9 cellular contexts compared by ENCODE assay signal in genomic region chr4:85491527-85491926, GRCh38. TPM values are rescaled to one million over a fixed set of nuclear protein-coding genes. Genes with fewer than 3 reads are reported as not detected.
A peak's percentile ranks its signal among the peaks of the same experiment; 100 is the strongest.
DNase-seq lines count a peak whose midpoint lies in the region; ATAC-seq lines count a peak whose summit lies in the region.
"Had no signal": no experiment of that assay in that cellular context is flagged by ENCODE, and none has a peak within 500 bp of the region (broad histone marks: within the 10 kb centered on the region; RNA-seq: fewer than 3 reads in every experiment).

No MANE protein-coding gene starts in this region.

- peak; percentile 79 for ATAC-seq in HG02642 (IDR thresholded peaks at IDR 0.05; ENCODE audit: poor library complexity, unreplicated experiment)
- ATAC-seq in Right ventricle myocardium superior (ENCODE audit: poor library complexity), result peak; percentile 76
- ATAC-seq in stimulated activated naive CD8-positive, alpha-beta T cell treated with anti-CD3 and anti-CD28 coated beads, Interleukin-15, Interleukin-2, amounts not matched to agents 100 U/mL and 50 U/mL, for 24 hours, result no peak
- ATAC-seq in HG02884 (IDR thresholded peaks at IDR 0.05; ENCODE audit: unreplicated experiment), result no peak
- ATAC-seq: left lung had no signal

- DNase-seq in ELF-1 (ENCODE audit: low read depth, low spot score) (peak; percentile 32), NCI-H1105 (lab: John Stamatoyannopoulos, UW) (peak; percentile 71), Right ventricle myocardium superior (no peak), activated T-cell treated with anti-CD3 and anti-CD28 coated beads for 4 hours (no peak)
- DNase-seq in stimulated activated naive CD8-positive, alpha-beta T cell treated with anti-CD3 and anti-CD28 coated beads, Interleukin-15, Interleukin-2, amounts not matched to agents 100 U/mL and 50 U/mL, for 24 hours, result no peak
- DNase-seq in activated effector memory CD4-positive, alpha-beta T cell treated with anti-CD3 and anti-CD28 coated beads, Interleukin-2, amount 50 U/mL, for 16 hours, result no peak
- DNase-seq: left lung had no signal

- intact Hi-C loops in Right ventricle myocardium superior (cut with DNase I), result no loop called here

RNA-seq across cellular contexts. Expression of gene ARHGAP24, which starts 16.6 kb away (rescaled TPM):
- 11.1 TPM for total RNA-seq in Right ventricle myocardium superior

Comparison
In these comparisons a context has a peak if more than half of its experiments do, and no peak if none do; other contexts are left out.
1. DNase-seq: peak in ELF-1 (single experiment) and NCI-H1105 (single experiment); none in Right ventricle myocardium superior (single experiment), stimulated activated naive CD8-positive, alpha-beta T cell treated with anti-CD3 and anti-CD28 coated beads, Interleukin-15, Interleukin-2, amounts not matched to agents 100 U/mL and 50 U/mL, for 24 hours (single experiment), activated effector memory CD4-positive, alpha-beta T cell treated with anti-CD3 and anti-CD28 coated beads, Interleukin-2, amount 50 U/mL, for 16 hours (single experiment) and activated T-cell treated with anti-CD3 and anti-CD28 coated beads for 4 hours (single experiment).
2. ATAC-seq: peak in HG02642 (single experiment) and Right ventricle myocardium superior (single experiment); none in stimulated activated naive CD8-positive, alpha-beta T cell treated with anti-CD3 and anti-CD28 coated beads, Interleukin-15, Interleukin-2, amounts not matched to agents 100 U/mL and 50 U/mL, for 24 hours (single experiment) and HG02884 (single experiment).